In the genomic region with DNA sequence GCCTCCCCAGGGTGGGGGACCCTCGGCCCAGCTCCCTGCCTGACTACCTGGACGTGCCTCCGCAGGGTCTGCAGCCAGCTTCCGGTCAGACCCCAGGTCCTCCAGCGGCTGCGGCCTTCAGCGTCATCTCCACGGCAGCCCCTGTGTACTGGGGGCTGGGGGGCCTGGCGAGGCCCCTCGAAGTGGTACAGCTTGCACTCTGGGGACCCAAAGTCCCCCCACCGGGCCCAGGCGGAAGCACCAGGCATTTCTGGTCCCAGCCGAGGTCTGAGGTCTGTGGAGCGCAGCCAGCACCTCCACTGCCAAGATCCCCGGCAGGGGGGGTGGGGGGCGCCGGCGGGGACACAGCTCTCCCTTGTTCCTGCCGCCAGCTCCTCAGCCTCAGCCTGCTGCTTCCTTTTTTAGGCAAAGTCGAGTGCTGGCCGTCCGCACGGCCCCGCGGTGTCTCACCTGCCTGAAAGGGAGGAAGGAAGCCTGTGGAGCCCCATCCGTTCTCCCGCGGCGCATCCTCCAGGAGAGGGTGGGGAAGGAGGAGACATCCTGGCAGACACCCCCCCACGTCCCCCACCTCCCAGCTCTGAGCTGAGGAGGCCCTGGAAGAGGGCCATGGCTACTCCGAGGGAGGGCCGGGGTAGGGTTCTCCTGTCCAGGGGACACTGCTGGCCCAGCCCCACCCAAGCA, we compare ENCODE assay signal across 6 cellular contexts. TPM values are rescaled to one million over a fixed set of nuclear protein-coding genes. Genes with fewer than 3 reads are reported as not detected.
DNase-seq lines count a peak whose midpoint lies in the region; ATAC-seq and TF ChIP-seq lines count a peak whose summit lies in the region.

No MANE protein-coding gene starts in this region.

- intact Hi-C loops in esophagus squamous epithelium (cut with DNase I) (no loop called here), gastrocnemius medialis (cut with DNase I; ENCODE audit: low total_unique reads) (no loop called here)

- H3K27me3 ChIP-seq in esophagus squamous epithelium (peaks cover 0 to 23% (median 0%) of the 10 kb centered on the region in 4 donors), gastrocnemius medialis (peaks cover 0 to 24% (median 9%) of the 10 kb centered on the region in 3 donors)

- peak overlapping the region; percentile 93 to 97 (median 96) for H3K27ac ChIP-seq in esophagus squamous epithelium
- H3K27ac ChIP-seq in gastrocnemius medialis = peak overlapping the region; percentile 76 to 81 (median 78)

- no CpG with 5 or more reads among the region's 32 CpGs for WGBS in esophagus squamous epithelium, 2 donors

- no peaks in the 10 kb centered on the region for H3K9me3 ChIP-seq in esophagus squamous epithelium
- no peaks in the 10 kb centered on the region for H3K9me3 ChIP-seq in gastrocnemius medialis

- in situ Hi-C loops in gastrocnemius medialis (cut with MboI; ENCODE audit: low sequenced_read_pairs in 4 of 4) = no loop called here

- H3K4me3 ChIP-seq in esophagus squamous epithelium (peak overlapping the region in 3 of 4 donors; percentile 53 to 75 (median 70)), gastrocnemius medialis (peak overlapping the region in 3 of 4 donors; percentile 11 to 28 (median 21))

- peaks cover 77 to 97% (median 79%) of the 10 kb centered on the region in 3 donors for H3K4me1 ChIP-seq in esophagus squamous epithelium
- peaks cover 32 to 64% of the 10 kb centered on the region in 2 donors for H3K4me1 ChIP-seq in gastrocnemius medialis

- TF ChIP-seq CTCF in esophagus squamous epithelium (IDR thresholded peaks at IDR 0.05) (no peak), gastrocnemius medialis (IDR thresholded peaks at IDR 0.05 in 4 of 5, conservative IDR thresholded peaks at IDR 0.05 in 1 of 5) (no peak)

- TF ChIP-seq POLR2A in esophagus squamous epithelium (IDR thresholded peaks at IDR 0.05) = no peak
- TF ChIP-seq POLR2A in gastrocnemius medialis (IDR thresholded peaks at IDR 0.05) = no peak

- ATAC-seq in gastrocnemius medialis = no peak

- peak; percentile 31 for DNase-seq in KG1 (lab: John Stamatoyannopoulos, UW)
- no peak for DNase-seq in esophagus squamous epithelium (lab: John Stamatoyannopoulos, UW)
- DNase-seq in gastrocnemius medialis = no peak
- no peak for DNase-seq in T-helper 2 cell
- DNase-seq in activated effector memory CD4-positive, alpha-beta T cell treated with anti-CD3 and anti-CD28 coated beads, Interleukin-2, amount 50 U/mL, for 16 hours = no peak
- DNase-seq in activated naive CD4-positive, alpha-beta T cell (lab: John Stamatoyannopoulos, UW) = no peak

- peaks cover 0 to 7% (median 3%) of the 10 kb centered on the region in 3 donors for H3K36me3 ChIP-seq in esophagus squamous epithelium
- H3K36me3 ChIP-seq in gastrocnemius medialis = no peaks in the 10 kb centered on the region

RNA-seq across cellular contexts. Expression of a gene that starts 1.2 kb away (rescaled TPM):
- 10 to 100 TPM; 20.0 to 55.0 (median 34.6) TPM for total RNA-seq in esophagus squamous epithelium
- 1 to 10 TPM; 2.1 to 8.3 (median 6.0) TPM for total RNA-seq in gastrocnemius medialis

RNA-seq across cellular contexts. Expression of a gene that starts 13.2 kb away (rescaled TPM):
- 10 to 100 TPM in 2 of 4 donors, 1 to 10 TPM in 2; 4.7 to 28.3 (median 14.4) TPM for total RNA-seq in esophagus squamous epithelium
- total RNA-seq in gastrocnemius medialis = 1 to 10 TPM in 3 of 4 donors, under 1 TPM in 1; 0.16 to 1.8 (median 1.3) TPM

RNA-seq across cellular contexts. Expression of a gene that starts 15.2 kb away (rescaled TPM):
- total RNA-seq in esophagus squamous epithelium (under 1 TPM; under 0.01 to 1.00 (median 0.28) TPM), gastrocnemius medialis (under 1 TPM in 1 of 4 donors, not detected in 3; 0.07 TPM)

RNA-seq across cellular contexts. Expression of a gene that starts 27.2 kb away (rescaled TPM):
- 100 to 1,000 TPM in 3 of 4 donors, 10 to 100 TPM in 1; 98.0 to 157 (median 116) TPM for total RNA-seq in esophagus squamous epithelium
- total RNA-seq in gastrocnemius medialis = 100 to 1,000 TPM; 167 to 260 (median 203) TPM

RNA-seq across cellular contexts. Expression of a gene that starts 35.1 kb away (rescaled TPM):
- 100 to 1,000 TPM in 2 of 4 donors, 10 to 100 TPM in 2; 42.5 to 213 (median 104) TPM for total RNA-seq in esophagus squamous epithelium
- 10 to 100 TPM; 35.0 to 91.1 (median 43.7) TPM for total RNA-seq in gastrocnemius medialis
